ENCODE assay signal across 11 cellular contexts in the genomic region with DNA sequence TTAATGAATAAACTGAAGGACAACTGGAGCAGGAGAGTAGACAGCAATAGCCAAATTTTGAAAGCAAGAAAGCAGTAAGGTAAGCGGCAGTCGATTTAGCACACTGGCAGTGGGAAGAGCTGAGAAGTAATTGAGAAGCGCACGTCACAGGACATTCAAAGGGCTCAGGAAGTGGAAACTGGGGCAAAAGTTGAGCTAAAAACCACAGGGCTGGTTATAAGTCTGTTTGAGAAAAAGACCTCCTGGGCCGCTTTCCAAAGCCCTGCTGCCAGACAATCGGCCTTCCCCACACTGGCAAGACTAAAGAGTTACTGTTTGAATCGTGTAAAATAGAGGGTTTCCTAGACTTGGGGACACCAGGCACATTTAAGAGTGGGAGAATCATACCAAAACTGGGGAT.
DNase-seq lines count a peak whose midpoint lies in the region; ATAC-seq, FAIRE-seq and TF ChIP-seq lines count a peak whose summit lies in the region.
"Had no signal": no experiment of that assay in that cellular context is flagged by ENCODE, and none has a peak within 500 bp of the region (broad histone marks: within the 10 kb centered on the region; RNA-seq: fewer than 3 reads in every experiment).

No MANE protein-coding gene starts in this region.

- in situ Hi-C loops in HAP-1 (cut with MboI; ENCODE audit: low sequenced_read_pairs), result loop anchor here (10.0 kb wide), 1 partner anchor 428 kb away; no protein-coding TSS in a partner anchor

- H3K4me1 Mint-ChIP-seq in T-helper 2 cell treated with Interferon-gamma antibody and Interleukin-4, amounts not matched to agents 5 μg/mL and 100 μg/mL, for 36 hours (ENCODE audit: low read depth), result peaks cover 20% of the 10 kb centered on the region

- H3K4me3 Mint-ChIP-seq in T-helper 2 cell treated with Interferon-gamma antibody and Interleukin-4, amounts not matched to agents 5 μg/mL and 100 μg/mL, for 36 hours, result peak overlapping the region; percentile 74

- H3K36me3 ChIP-seq in colonic mucosa (no peaks in the 10 kb centered on the region), ovary (no peaks in the 10 kb centered on the region), kidney (ENCODE audit: control insufficient read depth in 1 of 2, insufficient read depth in 2 of 2, low read length in 2 of 2) (no peaks in the 10 kb centered on the region), HAP-1 (replicated peaks) (no peaks in the 10 kb centered on the region)

- no peaks in the 10 kb centered on the region for H3K36me3 Mint-ChIP-seq in T-helper 2 cell treated with Interferon-gamma antibody and Interleukin-4, amounts not matched to agents 5 μg/mL and 100 μg/mL, for 36 hours (ENCODE audit: low read depth)

- intact Hi-C loops in colonic mucosa (cut with DNase I), result loop anchor here (10.0 kb wide), 1 partner anchor 288 kb away; no protein-coding TSS in a partner anchor
- intact Hi-C loops in ovary (cut with DNase I), result loop anchor here in 1 of 4 donors (10.0 kb wide), 1 partner anchor 428 kb away; no protein-coding TSS in a partner anchor
- intact Hi-C loops in kidney (cut with DNase I), result loop anchor here (10.0 kb wide), 1 partner anchor 428 kb away; no protein-coding TSS in a partner anchor

- peak overlapping the region; percentile 76 for H3K27ac Mint-ChIP-seq in T-helper 2 cell treated with Interferon-gamma antibody and Interleukin-4, amounts not matched to agents 5 μg/mL and 100 μg/mL, for 36 hours

- no peak for TF ChIP-seq CTCF in GM20000 (IDR thresholded peaks at IDR 0.05; ENCODE audit: extremely low read depth, missing control alignments)
- TF ChIP-seq CTCF in colonic mucosa (IDR thresholded peaks at IDR 0.05), result no peak
- no peak for TF ChIP-seq CTCF in ovary (IDR thresholded peaks at IDR 0.05)
- no peak for TF ChIP-seq CTCF in kidney (IDR thresholded peaks at IDR 0.05; ENCODE audit: borderline replicate concordance, extremely low read depth, insufficient read depth)

- 73 to 83% (median 80%) methylated on average over 7 of the region's 7 CpGs for WGBS in ovary, 3 donors

- H3K9me3 ChIP-seq in colonic mucosa (no peaks in the 10 kb centered on the region), ovary (no peaks in the 10 kb centered on the region), kidney (ENCODE audit: control insufficient read depth in 1 of 2, low read length in 2 of 2) (peaks cover 0 to 4% of the 10 kb centered on the region in 2 donors), HAP-1 (no peaks in the 10 kb centered on the region)

- no peak for TF ChIP-seq EP300 in ovary (IDR thresholded peaks at IDR 0.05)

- H3K9ac ChIP-seq in colonic mucosa (ENCODE audit: low read depth in 2 of 2, low read length in 2 of 2), result no peak overlapping the region
- no peak overlapping the region for H3K9ac ChIP-seq in kidney (ENCODE audit: low read length in 2 of 2)

- H3K27ac ChIP-seq in colonic mucosa (no peak overlapping the region), ovary (no peak overlapping the region), kidney (ENCODE audit: low read depth in 2 of 2, low read length in 2 of 2) (no peak overlapping the region)

- H3K27me3 ChIP-seq in colonic mucosa (no peaks in the 10 kb centered on the region), ovary (no peaks in the 10 kb centered on the region), HAP-1 (ENCODE audit: low read depth) (peaks cover 4% of the 10 kb centered on the region; the same call in 1 of the 2 replicates)

- no peak for FAIRE-seq in kidney (lab: Jason Lieb, UNC)
- FAIRE-seq: G401.6 had no signal

- TF ChIP-seq POLR2A in ovary (IDR thresholded peaks at IDR 0.05), result no peak

- peak; percentile 16 for DNase-seq in GM20000 (ENCODE audit: low spot score)
- DNase-seq in T-helper 2 cell treated with Interferon-gamma antibody and Interleukin-4, amounts not matched to agents 5 μg/mL and 100 μg/mL, for 36 hours (ENCODE audit: low spot score), result peak; percentile 50
- peak; percentile 17 for DNase-seq in colonic mucosa
- DNase-seq in skeletal muscle cell (ENCODE audit: low read depth), result peak; percentile 1
- no peak for DNase-seq in ovary
- DNase-seq in kidney, result no peak
- DNase-seq in HAP-1 (ENCODE audit: low spot score in 2 of 2), result no peak
- DNase-seq: mesenchymal stem cell, NCI-H1105 had no signal

- ATAC-seq in HG02870 (IDR thresholded peaks at IDR 0.05; ENCODE audit: unreplicated experiment), result no peak

- peaks cover 2% of the 10 kb centered on the region for H3K27me3 Mint-ChIP-seq in T-helper 2 cell treated with Interferon-gamma antibody and Interleukin-4, amounts not matched to agents 5 μg/mL and 100 μg/mL, for 36 hours (ENCODE audit: low read depth)

- H3K4me3 ChIP-seq in colonic mucosa (no peak overlapping the region), skeletal muscle cell (ENCODE audit: low read depth, low read length) (no peak overlapping the region), ovary (no peak overlapping the region), kidney (ENCODE audit: low read length in 2 of 2) (no peak overlapping the region), HAP-1 (no peak overlapping the region)

- H3K4me1 ChIP-seq in colonic mucosa (no peaks in the 10 kb centered on the region), ovary (ENCODE audit: insufficient read depth) (no peaks in the 10 kb centered on the region), kidney (ENCODE audit: control insufficient read depth in 1 of 2, insufficient read depth in 1 of 2, low read depth in 1 of 2, low read length in 2 of 2) (no peaks in the 10 kb centered on the region), HAP-1 (no peaks in the 10 kb centered on the region)

- no peaks in the 10 kb centered on the region for H3K9me3 Mint-ChIP-seq in T-helper 2 cell treated with Interferon-gamma antibody and Interleukin-4, amounts not matched to agents 5 μg/mL and 100 μg/mL, for 36 hours

Comparison
In these comparisons a context has a peak if more than half of its experiments do, and no peak if none do; other contexts are left out.
1. DNase-seq: peak in GM20000 (single experiment), T-helper 2 cell treated with Interferon-gamma antibody and Interleukin-4, amounts not matched to agents 5 μg/mL and 100 μg/mL, for 36 hours (single experiment), colonic mucosa (single experiment) and skeletal muscle cell (single experiment); none in ovary (0 of 5), kidney (single experiment) and HAP-1 (0 of 2).